ENCODE assay signal across 8 cellular contexts in the genomic region with DNA sequence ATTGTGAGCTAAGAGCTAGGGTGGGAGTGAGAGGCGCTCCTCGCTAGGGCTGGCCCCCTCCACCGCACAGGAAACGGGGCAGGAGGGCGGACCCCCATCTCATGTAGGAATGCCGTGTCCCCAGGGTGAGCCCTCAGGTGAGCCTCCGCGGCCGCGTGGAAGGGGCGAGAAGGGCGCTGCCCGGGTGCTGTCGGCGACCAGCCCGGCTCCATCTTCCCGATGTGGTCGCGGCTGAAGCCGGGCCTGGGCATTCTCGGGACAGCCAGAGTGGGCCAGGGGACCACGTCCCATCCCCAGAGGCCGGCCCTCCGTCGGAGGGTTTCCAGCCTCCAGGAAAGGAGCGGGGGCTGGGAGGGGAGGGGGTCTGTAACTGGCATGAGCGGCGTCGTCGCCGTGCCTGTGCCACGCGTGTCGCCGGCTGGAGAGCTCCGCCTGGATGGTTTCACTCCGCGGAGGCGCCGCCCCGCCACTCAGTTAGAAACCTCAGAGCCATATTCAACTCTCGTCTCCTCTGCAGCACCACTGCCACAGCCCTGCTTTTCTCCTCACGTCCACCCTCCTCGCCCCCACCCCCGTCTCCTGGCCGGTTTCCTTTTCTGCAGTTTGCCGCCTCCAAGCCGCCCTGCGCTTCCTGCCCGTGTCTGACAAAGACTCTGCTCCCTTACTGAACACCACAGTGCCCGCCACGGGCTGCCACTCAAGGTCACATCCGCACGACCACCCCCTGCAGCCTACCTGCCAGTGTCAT. TPM values are rescaled to one million over a fixed set of nuclear protein-coding genes. Genes with fewer than 3 reads are reported as not detected.
DNase-seq lines count a peak whose midpoint lies in the region; ATAC-seq and TF ChIP-seq lines count a peak whose summit lies in the region.

TMEM269 (plus strand) TSS at position 46 of the 748 bp plus-strand sequence. CDS start 4,903 bp downstream, outside the sequence.

- peak; percentile 68 for DNase-seq in Right ventricle myocardium inferior (ENCODE audit: missing footprints)
- DNase-seq in cardiac septum (ENCODE audit: low spot score) = no peak
- DNase-seq in central memory CD8-positive, alpha-beta T cell (ENCODE audit: low spot score in 2 of 2) = peak in 1 of 2 donors; percentile 31
- peak; percentile 16 to 55 (median 44) for DNase-seq in mucosa of descending colon
- peak; percentile 32 to 43 for DNase-seq in stimulated activated naive CD8-positive, alpha-beta T cell treated with anti-CD3 and anti-CD28 coated beads, Interleukin-15, amount 100 ng/mL, for 72 hours
- no peak for DNase-seq in omental fat pad (ENCODE audit: low spot score)
- DNase-seq in NCI-H446 treated with DMSO at 0.1 percent for 48 hours (lab: John Stamatoyannopoulos, UW) = no peak

- no peak for TF ChIP-seq CTCF in mucosa of descending colon (IDR thresholded peaks at IDR 0.05)
- no peak for TF ChIP-seq CTCF in omental fat pad (IDR thresholded peaks at IDR 0.05)

- H3K4me1 Mint-ChIP-seq in central memory CD8-positive, alpha-beta T cell = peaks cover 22% of the 10 kb centered on the region
- peaks cover 30% of the 10 kb centered on the region for H3K4me1 Mint-ChIP-seq in stimulated activated naive CD8-positive, alpha-beta T cell treated with anti-CD3 and anti-CD28 coated beads, Interleukin-15, amount 100 ng/mL, for 72 hours

- intact Hi-C loops in Right ventricle myocardium inferior (cut with DNase I) (no loop called here), cardiac septum (cut with DNase I) (no loop called here), mucosa of descending colon (cut with DNase I, micrococcal nuclease) (no loop called here)

- H3K27ac Mint-ChIP-seq in central memory CD8-positive, alpha-beta T cell (ENCODE audit: low read depth) = peak within 1 kb of the TSS; percentile 72
- peak within 1 kb of the TSS; percentile 50 to 54 for H3K27ac Mint-ChIP-seq in stimulated activated naive CD8-positive, alpha-beta T cell treated with anti-CD3 and anti-CD28 coated beads, Interleukin-15, amount 100 ng/mL, for 72 hours

- H3K27me3 Mint-ChIP-seq in central memory CD8-positive, alpha-beta T cell = no peaks in the 10 kb centered on the region
- H3K27me3 Mint-ChIP-seq in stimulated activated naive CD8-positive, alpha-beta T cell treated with anti-CD3 and anti-CD28 coated beads, Interleukin-15, amount 100 ng/mL, for 72 hours = no peaks in the 10 kb centered on the region

- no peak within 1 kb of the TSS for H3K4me3 ChIP-seq in mucosa of descending colon

- H3K9me3 Mint-ChIP-seq in central memory CD8-positive, alpha-beta T cell = no peaks in the 10 kb centered on the region
- no peaks in the 10 kb centered on the region for H3K9me3 Mint-ChIP-seq in stimulated activated naive CD8-positive, alpha-beta T cell treated with anti-CD3 and anti-CD28 coated beads, Interleukin-15, amount 100 ng/mL, for 72 hours

- H3K36me3 Mint-ChIP-seq in central memory CD8-positive, alpha-beta T cell (ENCODE audit: insufficient read depth) = peaks cover 25% of the 10 kb centered on the region

- H3K4me3 Mint-ChIP-seq in central memory CD8-positive, alpha-beta T cell = peak within 1 kb of the TSS; percentile 78
- H3K4me3 Mint-ChIP-seq in stimulated activated naive CD8-positive, alpha-beta T cell treated with anti-CD3 and anti-CD28 coated beads, Interleukin-15, amount 100 ng/mL, for 72 hours = peak within 1 kb of the TSS; percentile 60 to 82

- ATAC-seq in Right ventricle myocardium inferior (peak; percentile 38), mucosa of descending colon (peak; percentile 55), omental fat pad (ENCODE audit: low FRiP score) (no peak), GM18520 (IDR thresholded peaks at IDR 0.05; ENCODE audit: unreplicated experiment) (no peak)
- peak; percentile 92 for ATAC-seq in central memory CD8-positive, alpha-beta T cell (replicated peaks; ENCODE audit: extremely low read depth, poor library complexity, severe bottlenecking)
- peak; percentile 84 for ATAC-seq in stimulated activated naive CD8-positive, alpha-beta T cell treated with anti-CD3 and anti-CD28 coated beads, Interleukin-15, amount 100 ng/mL, for 72 hours

- no peaks in the 10 kb centered on the region for H3K36me3 ChIP-seq in mucosa of descending colon (ENCODE audit: low read depth)

- H3K4me1 ChIP-seq in mucosa of descending colon (ENCODE audit: low read depth) = peaks cover 3% of the 10 kb centered on the region

- no peaks in the 10 kb centered on the region for H3K9me3 ChIP-seq in mucosa of descending colon

RNA-seq across cellular contexts. Expression of gene TMEM269, which starts in this region (rescaled TPM):
- total RNA-seq in Right ventricle myocardium inferior (not detected), cardiac septum (not detected), mucosa of descending colon (not detected), omental fat pad (under 1 TPM in 1 of 4 donors, not detected in 3; 0.46 TPM)

Comparison
In these comparisons a context has a peak if more than half of its experiments do, and no peak if none do; other contexts are left out.
1. Peak in DNase-seq and ATAC-seq in Right ventricle myocardium inferior; RNA of the gene not detected or under 1 TPM.
2. Peak in DNase-seq and ATAC-seq in mucosa of descending colon; RNA of the gene not detected or under 1 TPM.
3. ATAC-seq: peak in central memory CD8-positive, alpha-beta T cell (single experiment) and stimulated activated naive CD8-positive, alpha-beta T cell treated with anti-CD3 and anti-CD28 coated beads, Interleukin-15, amount 100 ng/mL, for 72 hours (single experiment); none in omental fat pad (single experiment) and GM18520 (single experiment).
4. DNase-seq: peak in stimulated activated naive CD8-positive, alpha-beta T cell treated with anti-CD3 and anti-CD28 coated beads, Interleukin-15, amount 100 ng/mL, for 72 hours (2 of 2); none in cardiac septum (single experiment), omental fat pad (single experiment) and NCI-H446 treated with DMSO at 0.1 percent for 48 hours (single experiment).